In the genomic region with DNA sequence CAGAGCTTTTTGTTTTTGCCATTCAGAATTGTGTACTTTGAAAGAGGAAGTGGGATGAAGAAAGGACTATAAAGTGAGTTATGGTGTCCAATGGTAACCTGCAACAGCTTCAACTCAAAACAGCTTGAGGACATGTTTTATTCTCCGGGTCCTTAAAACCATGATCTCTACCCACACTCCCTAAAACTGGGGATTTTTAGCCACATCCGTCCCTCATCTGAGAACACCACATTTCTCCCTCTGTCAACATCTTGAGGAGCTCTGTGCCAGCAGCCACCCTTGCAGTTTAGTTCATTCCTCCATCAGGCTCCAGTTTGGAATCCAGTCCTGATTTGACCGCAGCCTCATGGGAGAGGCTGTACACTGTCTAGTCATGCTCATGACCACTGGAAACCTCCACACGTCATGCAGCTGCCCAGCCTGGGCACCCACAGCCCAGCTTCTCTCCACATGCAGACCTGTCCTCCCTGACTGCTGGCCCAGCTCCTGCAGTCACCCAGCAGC, we compare ENCODE assay signal across 11 cellular contexts.
DNase-seq lines count a peak whose midpoint lies in the region; ATAC-seq and TF ChIP-seq lines count a peak whose summit lies in the region.
"Had no signal": no experiment of that assay in that cellular context is flagged by ENCODE, and none has a peak within 500 bp of the region (broad histone marks: within the 10 kb centered on the region; RNA-seq: fewer than 3 reads in every experiment).

No MANE protein-coding gene starts in this region.

- peak; percentile 42 for DNase-seq in GM20000 (ENCODE audit: low spot score)
- peak; percentile 37 for DNase-seq in SKM-1 treated with dmso at 0.1 percent for 144 hours (lab: John Stamatoyannopoulos, UW; ENCODE audit: unreplicated experiment)
- DNase-seq in left ventricle myocardium superior = no peak
- no peak for DNase-seq in NCI-H187 (lab: John Stamatoyannopoulos, UW)
- DNase-seq in cortex of kidney (lab: John Stamatoyannopoulos, UW) = no peak
- DNase-seq in SK-N-DZ (ENCODE audit: low spot score) = no peak
- no peak for DNase-seq in esophagus squamous epithelium (lab: John Stamatoyannopoulos, UW)
- DNase-seq: DMS 273 treated with DMSO at 0.1 percent for 48 hours, foreskin melanocyte had no signal

- H3K9ac ChIP-seq in BLaER1 = no peak overlapping the region

- intact Hi-C loops in left ventricle myocardium superior (cut with micrococcal nuclease) (no loop called here), esophagus squamous epithelium (cut with DNase I) (no loop called here)

- H3K4me3 ChIP-seq in BLaER1 = no peak overlapping the region
- H3K4me3 ChIP-seq in esophagus squamous epithelium = no peak overlapping the region
- H3K4me3 ChIP-seq: adrenal gland had no signal

- peak overlapping the region; percentile 65 for H3K4me2 ChIP-seq in BLaER1

- no peaks in the 10 kb centered on the region for H3K27me3 ChIP-seq in BLaER1
- H3K27me3 ChIP-seq in esophagus squamous epithelium = peaks cover 0 to 5% (median 0%) of the 10 kb centered on the region in 4 donors
- H3K27me3 ChIP-seq: adrenal gland had no signal

- ATAC-seq in left ventricle myocardium superior = peak; percentile 54

- H3K4me1 ChIP-seq in BLaER1 (peaks cover 23% of the 10 kb centered on the region), esophagus squamous epithelium (no peaks in the 10 kb centered on the region)
- H3K4me1 ChIP-seq: adrenal gland had no signal

- H3K27ac ChIP-seq in BLaER1 (peak overlapping the region; percentile 58; the same call in 1 of the 2 replicates), esophagus squamous epithelium (peak overlapping the region in 1 of 4 donors; percentile 5)
- H3K27ac ChIP-seq: adrenal gland had no signal

- H4K20me1 ChIP-seq in BLaER1 = no peaks in the 10 kb centered on the region

- no peak for TF ChIP-seq POLR2A in esophagus squamous epithelium (IDR thresholded peaks at IDR 0.05)

- H3K36me3 ChIP-seq in BLaER1 (0 out of 2 replicates have a peak, but pooled peaks cover 17% of the 10 kb centered on the region), esophagus squamous epithelium (no peaks in the 10 kb centered on the region)
- H3K36me3 ChIP-seq: adrenal gland had no signal

- H3K9me3 ChIP-seq in BLaER1 (peaks cover 36% of the 10 kb centered on the region), esophagus squamous epithelium (no peaks in the 10 kb centered on the region)
- H3K9me3 ChIP-seq: adrenal gland had no signal

- WGBS in esophagus squamous epithelium, 2 donors = 52 to 69% methylated on average over 4 of the region's 4 CpGs

- no peak for TF ChIP-seq CTCF in GM20000 (IDR thresholded peaks at IDR 0.05; ENCODE audit: extremely low read depth, missing control alignments)
- TF ChIP-seq CTCF in esophagus squamous epithelium (IDR thresholded peaks at IDR 0.05) = no peak

Comparison
In these comparisons a context has a peak if more than half of its experiments do, and no peak if none do; other contexts are left out.
1. DNase-seq: peak in GM20000 (single experiment) and SKM-1 treated with dmso at 0.1 percent for 144 hours (single experiment); none in left ventricle myocardium superior (single experiment), NCI-H187 (0 of 2), cortex of kidney (single experiment), SK-N-DZ (single experiment) and esophagus squamous epithelium (single experiment).